ENCODE assay signal across 17 cellular contexts in the genomic region with DNA sequence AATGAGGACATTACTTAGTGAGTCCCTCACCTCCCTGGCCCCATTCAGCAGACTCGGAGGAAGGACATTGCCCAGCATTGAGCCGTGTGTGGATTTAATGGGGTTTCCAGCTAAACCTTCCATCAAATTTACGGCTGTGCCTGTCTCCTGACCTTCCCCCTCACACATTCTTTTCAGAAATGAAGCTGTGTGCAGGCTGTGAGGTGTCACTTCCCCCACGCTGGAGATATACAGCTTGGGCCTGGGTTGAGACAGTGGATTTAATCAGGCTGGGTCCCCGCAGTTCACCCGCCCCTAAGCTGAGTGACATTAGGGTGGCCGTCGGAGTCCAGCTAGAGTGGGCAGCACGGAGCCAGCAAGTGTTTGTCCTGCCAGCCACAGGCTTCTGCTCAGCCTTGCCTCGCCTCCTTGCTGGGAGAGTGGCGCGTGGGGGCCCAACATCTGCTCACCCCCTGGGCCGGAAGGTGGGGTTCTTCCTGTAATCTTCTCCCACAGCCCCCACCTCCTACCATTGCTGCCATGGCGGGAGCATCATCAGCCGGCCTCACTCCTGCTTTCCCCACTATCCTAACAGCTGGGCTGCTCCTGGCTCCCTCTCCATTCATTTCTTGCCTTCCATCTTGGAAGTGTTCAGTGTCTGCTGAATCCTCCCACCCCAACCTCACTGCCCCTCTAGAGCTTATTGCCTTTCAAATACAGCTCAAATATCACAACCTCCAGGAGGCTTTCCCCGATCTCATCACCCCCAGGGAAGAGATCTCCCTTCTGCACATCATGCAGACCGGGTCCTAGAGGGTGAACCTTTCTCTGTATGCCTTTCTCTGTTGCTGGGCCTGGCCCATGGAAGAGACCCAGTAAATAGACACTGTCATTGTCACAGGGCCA.
"Had no signal": no experiment of that assay in that cellular context is flagged by ENCODE, and none has a peak within 500 bp of the region (broad histone marks: within the 10 kb centered on the region; RNA-seq: fewer than 3 reads in every experiment).

No MANE protein-coding gene starts in this region.

- H3K4me1 ChIP-seq: ascending aorta, thyroid gland had no signal

- H3K36me3 Mint-ChIP-seq: activated CD4-positive, alpha-beta memory T cell treated with anti-CD3 and anti-CD28 coated beads for 36 hours; activated CD8-positive, alpha-beta memory T cell treated with anti-CD3 and anti-CD28 coated beads, Interleukin-2, amount 10 ng/mL, durations not matched to agents 7 days and 5 days; naive B cell; stimulated activated effector memory CD8-positive, alpha-beta T cell treated with anti-CD3 and anti-CD28 coated beads, Interleukin-12 subunit alpha, Interleukin-12 subunit beta, amount 100 ng/mL, for 72 hours; T-cell had no signal

- H3K4me3 Mint-ChIP-seq: activated CD4-positive, alpha-beta memory T cell treated with anti-CD3 and anti-CD28 coated beads for 36 hours; activated CD4-positive, alpha-beta T cell treated with anti-CD3 and anti-CD28 coated beads for 36 hours; activated CD8-positive, alpha-beta memory T cell treated with anti-CD3 and anti-CD28 coated beads, Interleukin-2, amount 10 ng/mL, durations not matched to agents 7 days and 5 days; activated naive CD4-positive, alpha-beta T cell treated with anti-CD3 and anti-CD28 coated beads for 36 hours; activated naive CD8-positive, alpha-beta T cell treated with anti-CD3 and anti-CD28 coated beads, Interleukin-2, amount 50 U/mL, for 24 hours; naive B cell; stimulated activated effector memory CD8-positive, alpha-beta T cell treated with anti-CD3 and anti-CD28 coated beads, Interleukin-12 subunit alpha, Interleukin-12 subunit beta, amount 100 ng/mL, for 72 hours; T-cell had no signal

- H3K9me3 ChIP-seq: ascending aorta, gastroesophageal sphincter, thyroid gland had no signal

- H3K27me3 Mint-ChIP-seq: activated CD4-positive, alpha-beta memory T cell treated with anti-CD3 and anti-CD28 coated beads for 36 hours; activated CD8-positive, alpha-beta memory T cell treated with anti-CD3 and anti-CD28 coated beads, Interleukin-2, amount 10 ng/mL, durations not matched to agents 7 days and 5 days had no signal

- H3K9me3 Mint-ChIP-seq: activated CD4-positive, alpha-beta memory T cell treated with anti-CD3 and anti-CD28 coated beads for 36 hours; activated naive CD4-positive, alpha-beta T cell treated with anti-CD3 and anti-CD28 coated beads for 36 hours; activated naive CD8-positive, alpha-beta T cell treated with anti-CD3 and anti-CD28 coated beads, Interleukin-2, amount 50 U/mL, for 24 hours; activated T-helper 2 cell treated with anti-CD3 and anti-CD28 coated beads, Interferon-gamma antibody, Interleukin-2, Interleukin-4, amounts not matched to agents 10 μg/mL and 5 μg/mL and 100 μg/mL, durations not matched to agents 14 hours and 24 hours and 36 hours; naive B cell; stimulated activated effector memory CD8-positive, alpha-beta T cell treated with anti-CD3 and anti-CD28 coated beads, Interleukin-12 subunit alpha, Interleukin-12 subunit beta, amount 100 ng/mL, for 72 hours; T-cell had no signal

- DNase-seq: activated CD4-positive, alpha-beta memory T cell treated with anti-CD3 and anti-CD28 coated beads for 36 hours; activated CD4-positive, alpha-beta T cell treated with anti-CD3 and anti-CD28 coated beads for 36 hours; activated CD8-positive, alpha-beta memory T cell treated with anti-CD3 and anti-CD28 coated beads, Interleukin-2, amount 10 ng/mL, durations not matched to agents 7 days and 5 days; activated naive CD4-positive, alpha-beta T cell treated with anti-CD3 and anti-CD28 coated beads for 36 hours; activated naive CD8-positive, alpha-beta T cell treated with anti-CD3 and anti-CD28 coated beads, Interleukin-2, amount 50 U/mL, for 24 hours; activated T-cell treated with anti-CD3 and anti-CD28 coated beads, Interleukin-2, amount 50 U/mL, for 1 hour; left colon; mammary epithelial cell; naive B cell; nucleus accumbens; T-cell; T-helper 9 cell; thyroid gland had no signal

- H3K27ac ChIP-seq: ascending aorta, gastroesophageal sphincter, thyroid gland had no signal

- H3K36me3 ChIP-seq: ascending aorta, gastroesophageal sphincter, thyroid gland had no signal

- ATAC-seq: activated CD4-positive, alpha-beta T cell treated with anti-CD3 and anti-CD28 coated beads for 36 hours; activated CD8-positive, alpha-beta memory T cell treated with anti-CD3 and anti-CD28 coated beads, Interleukin-2, amount 10 ng/mL, durations not matched to agents 7 days and 5 days; activated naive CD8-positive, alpha-beta T cell treated with anti-CD3 and anti-CD28 coated beads, Interleukin-2, amount 50 U/mL, for 24 hours; gastroesophageal sphincter; left colon; stimulated activated effector memory CD8-positive, alpha-beta T cell treated with anti-CD3 and anti-CD28 coated beads, Interleukin-12 subunit alpha, Interleukin-12 subunit beta, amount 100 ng/mL, for 72 hours; T-cell had no signal

- H3K27ac Mint-ChIP-seq: activated CD4-positive, alpha-beta memory T cell treated with anti-CD3 and anti-CD28 coated beads for 36 hours; activated CD4-positive, alpha-beta T cell treated with anti-CD3 and anti-CD28 coated beads for 36 hours; activated CD8-positive, alpha-beta memory T cell treated with anti-CD3 and anti-CD28 coated beads, Interleukin-2, amount 10 ng/mL, durations not matched to agents 7 days and 5 days; activated naive CD4-positive, alpha-beta T cell treated with anti-CD3 and anti-CD28 coated beads for 36 hours; activated naive CD8-positive, alpha-beta T cell treated with anti-CD3 and anti-CD28 coated beads, Interleukin-2, amount 50 U/mL, for 24 hours; activated T-helper 2 cell treated with anti-CD3 and anti-CD28 coated beads, Interferon-gamma antibody, Interleukin-2, Interleukin-4, amounts not matched to agents 10 μg/mL and 5 μg/mL and 100 μg/mL, durations not matched to agents 14 hours and 24 hours and 36 hours; naive B cell; stimulated activated effector memory CD8-positive, alpha-beta T cell treated with anti-CD3 and anti-CD28 coated beads, Interleukin-12 subunit alpha, Interleukin-12 subunit beta, amount 100 ng/mL, for 72 hours; T-cell had no signal

- H3K27me3 ChIP-seq: ascending aorta, gastroesophageal sphincter, thyroid gland had no signal

- H3K4me3 ChIP-seq: ascending aorta, gastroesophageal sphincter, thyroid gland had no signal

- H3K4me1 Mint-ChIP-seq: activated CD4-positive, alpha-beta T cell treated with anti-CD3 and anti-CD28 coated beads for 36 hours; activated CD8-positive, alpha-beta memory T cell treated with anti-CD3 and anti-CD28 coated beads, Interleukin-2, amount 10 ng/mL, durations not matched to agents 7 days and 5 days; activated naive CD8-positive, alpha-beta T cell treated with anti-CD3 and anti-CD28 coated beads, Interleukin-2, amount 50 U/mL, for 24 hours; naive B cell; stimulated activated effector memory CD8-positive, alpha-beta T cell treated with anti-CD3 and anti-CD28 coated beads, Interleukin-12 subunit alpha, Interleukin-12 subunit beta, amount 100 ng/mL, for 72 hours; T-cell had no signal
